Comparison of ENCODE assay signal across 21 cellular contexts in the genomic region with DNA sequence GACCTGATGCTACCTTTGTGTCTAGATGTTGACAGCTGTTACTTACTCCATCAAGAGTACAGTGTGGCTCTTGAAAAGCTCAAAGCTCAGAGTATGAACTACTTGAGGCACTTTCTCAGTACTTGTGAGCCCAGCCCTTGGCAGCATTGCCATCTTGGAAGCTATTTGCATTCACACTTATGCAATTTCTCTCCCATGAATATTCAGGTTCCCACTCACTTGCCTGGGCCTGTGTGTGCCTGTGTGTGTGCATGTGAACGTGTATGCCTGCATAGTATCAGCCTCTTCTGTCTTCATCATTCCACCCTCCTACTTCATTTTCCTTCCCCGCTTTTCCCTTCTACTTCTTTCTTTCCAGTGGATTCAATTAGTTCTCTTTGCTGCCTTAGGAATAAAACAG. TPM values are rescaled to one million over a fixed set of nuclear protein-coding genes. Genes with fewer than 3 reads are reported as not detected.
A peak's percentile ranks its signal among the peaks of the same experiment; 100 is the strongest.
DNase-seq lines count a peak whose midpoint lies in the region; ATAC-seq and TF ChIP-seq lines count a peak whose summit lies in the region.
"Had no signal": no experiment of that assay in that cellular context is flagged by ENCODE, and none has a peak within 500 bp of the region (broad histone marks: within the 10 kb centered on the region; RNA-seq: fewer than 3 reads in every experiment).

No MANE protein-coding gene starts in this region.

- no peaks in the 10 kb centered on the region for H3K36me3 Mint-ChIP-seq in neural progenitor cell
- H3K36me3 Mint-ChIP-seq: CD4-positive, alpha-beta memory T cell had no signal

- H2AFZ ChIP-seq in neural progenitor cell (replicated peaks) = no peak overlapping the region

- no peaks in the 10 kb centered on the region for H3K4me1 ChIP-seq in left lung
- H3K4me1 ChIP-seq in neural progenitor cell = peaks cover 20% of the 10 kb centered on the region
- H3K4me1 ChIP-seq: A549, HAP-1 had no signal

- H3K36me3 ChIP-seq in SK-N-MC (ENCODE audit: insufficient read depth, low read length) (peaks cover 53% of the 10 kb centered on the region), left lung (no peaks in the 10 kb centered on the region), neural progenitor cell (no peaks in the 10 kb centered on the region)
- H3K36me3 ChIP-seq: HAP-1 had no signal

- intact Hi-C loops in left lung (cut with DNase I) = no loop called here
- intact Hi-C loops in left ventricle myocardium superior (cut with micrococcal nuclease) = no loop called here

- H3K27me3 Mint-ChIP-seq in neural progenitor cell (ENCODE audit: insufficient read depth, low read depth) = peaks cover 5% of the 10 kb centered on the region
- H3K27me3 Mint-ChIP-seq: CD4-positive, alpha-beta memory T cell had no signal

- H3K27ac Mint-ChIP-seq in neural progenitor cell = no peak overlapping the region
- H3K27ac Mint-ChIP-seq: CD4-positive, alpha-beta memory T cell; HFFc6 had no signal

- H3K79me2 ChIP-seq in neural progenitor cell (ENCODE audit: low read depth) = no peaks in the 10 kb centered on the region

- ATAC-seq in left lung = peak; percentile 29
- ATAC-seq in HG02973 (IDR thresholded peaks at IDR 0.05; ENCODE audit: unreplicated experiment) = no peak
- ATAC-seq in left ventricle myocardium superior = no peak
- ATAC-seq: A549 had no signal

- peak overlapping the region; percentile 2 for H3K4me3 Mint-ChIP-seq in neural progenitor cell
- H3K4me3 Mint-ChIP-seq: CD4-positive, alpha-beta memory T cell; HFFc6 had no signal

- peaks cover 18% of the 10 kb centered on the region for H3K4me1 Mint-ChIP-seq in neural progenitor cell
- H3K4me1 Mint-ChIP-seq: CD4-positive, alpha-beta memory T cell had no signal

- no peak for TF ChIP-seq CTCF in left lung (IDR thresholded peaks at IDR 0.05)
- TF ChIP-seq CTCF in neural progenitor cell (IDR thresholded peaks at IDR 0.05) = no peak

- H3F3A ChIP-seq in neural progenitor cell (ENCODE audit: low read depth) = no peaks in the 10 kb centered on the region

- H3K27ac ChIP-seq in SK-N-MC = 0 out of 2 replicates have a peak overlapping the region, but pooled peaks have one; percentile 0
- H3K27ac ChIP-seq in left lung = no peak overlapping the region
- H3K27ac ChIP-seq in neural progenitor cell = no peak overlapping the region
- H3K27ac ChIP-seq: A549 had no signal

- no peaks in the 10 kb centered on the region for H3K27me3 ChIP-seq in left lung
- H3K27me3 ChIP-seq in neural progenitor cell = no peaks in the 10 kb centered on the region

- H3K9me3 ChIP-seq in SK-N-MC (ENCODE audit: low read depth, low read length) (no peaks in the 10 kb centered on the region), left lung (peaks cover 0 to 11% of the 10 kb centered on the region in 2 donors), neural progenitor cell (ENCODE audit: low read depth) (no peaks in the 10 kb centered on the region)
- H3K9me3 ChIP-seq: A549, HAP-1 had no signal

- no peaks in the 10 kb centered on the region for H3K9me3 Mint-ChIP-seq in neural progenitor cell

- H3K4me3 ChIP-seq in SK-N-MC (no peak overlapping the region), left lung (no peak overlapping the region), neural progenitor cell (no peak overlapping the region)
- H3K4me3 ChIP-seq: A549, HAP-1 had no signal

- H3K9ac ChIP-seq in SK-N-MC (ENCODE audit: insufficient read length) = no peak overlapping the region
- H3K9ac ChIP-seq in neural progenitor cell = no peak overlapping the region

- peak overlapping the region; percentile 18 for H3K4me2 ChIP-seq in neural progenitor cell
- H3K4me2 ChIP-seq: A549 had no signal

- no peak for DNase-seq in SK-N-MC (ENCODE audit: low read depth, low spot score)
- no peak for DNase-seq in left lung
- no peak for DNase-seq in neural progenitor cell (ENCODE audit: low spot score)
- DNase-seq in superior temporal gyrus (ENCODE audit: extremely low spot score) = peak; percentile 30
- DNase-seq in NCI-H128 (lab: John Stamatoyannopoulos, UW; ENCODE audit: unreplicated experiment) = no peak
- DNase-seq in left ventricle myocardium superior = no peak
- DNase-seq: 8988T; C1 segment of cervical spinal cord; Calu3; CD4-positive, alpha-beta memory T cell; COR-L47; DMS53; DMS79 treated with DMSO at 0.1 percent for 48 hours; GF-D8; GOT3; HFFc6 had no signal

- H4K20me1 ChIP-seq in neural progenitor cell (ENCODE audit: low read depth) = peaks cover 11% of the 10 kb centered on the region

RNA-seq across cellular contexts. Expression of a gene that starts 58.7 kb away (rescaled TPM):
- total RNA-seq in left lung (not detected), neural progenitor cell (ENCODE audit: low replicate concordance) (1.8 and 2.5 TPM in 2 replicates), left ventricle myocardium superior (not detected)
- total RNA-seq: Calu3; CD4-positive, alpha-beta memory T cell; Daoy; G401; HFFc6 had no signal
